17 cellular contexts compared by ENCODE assay signal in the genomic region with DNA sequence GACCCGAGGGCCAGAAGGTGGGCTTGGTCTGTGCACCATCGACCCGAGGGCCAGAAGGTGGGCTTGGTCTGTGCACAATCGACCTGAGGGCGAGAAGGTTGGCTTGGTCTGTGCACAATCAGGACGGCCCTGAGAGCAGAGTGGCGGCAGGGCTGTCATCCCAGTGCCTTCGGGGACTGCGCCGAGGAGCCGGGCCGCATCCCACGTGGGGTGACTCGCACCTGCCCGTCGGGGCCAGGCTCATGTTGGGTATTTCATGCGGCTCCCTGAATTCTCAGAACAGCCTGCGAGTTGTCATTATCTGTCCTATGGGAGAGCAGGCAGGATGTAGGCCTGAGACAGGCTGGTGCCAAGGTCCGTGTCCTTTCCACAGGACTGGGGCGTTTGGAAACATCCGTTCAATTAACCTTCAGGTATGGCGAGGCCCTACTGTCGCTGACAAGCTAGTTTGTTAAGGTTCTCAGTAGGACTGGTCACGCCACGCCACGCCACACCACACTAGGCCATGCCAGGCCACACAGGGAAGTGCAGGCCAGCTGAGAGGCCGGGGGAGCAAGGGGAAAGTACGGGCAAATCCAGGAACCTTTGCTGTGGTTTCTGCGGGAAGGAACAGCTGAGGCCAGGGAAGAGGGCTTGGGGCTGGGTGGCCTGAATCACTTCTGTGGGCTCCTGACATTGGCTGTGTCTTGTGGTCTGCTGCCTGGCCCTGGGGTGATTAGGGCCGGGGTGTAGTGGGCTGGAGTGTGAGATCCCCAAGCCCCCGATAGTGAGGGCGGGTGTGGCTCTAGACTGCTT.
A peak's percentile ranks its signal among the peaks of the same experiment; 100 is the strongest.
DNase-seq lines count a peak whose midpoint lies in the region; ATAC-seq and TF ChIP-seq lines count a peak whose summit lies in the region.
"Had no signal": no experiment of that assay in that cellular context is flagged by ENCODE, and none has a peak within 500 bp of the region (broad histone marks: within the 10 kb centered on the region; RNA-seq: fewer than 3 reads in every experiment).

No MANE protein-coding gene starts in this region.

- peaks cover 49% of the 10 kb centered on the region for H3K4me1 Mint-ChIP-seq in activated naive CD4-positive, alpha-beta T cell treated with anti-CD3 and anti-CD28 coated beads, Interleukin-2, amount 10 ng/mL, durations not matched to agents 7 days and 5 days
- H3K4me1 Mint-ChIP-seq in T-helper 17 cell (peaks cover 15% of the 10 kb centered on the region), type B pancreatic cell (ENCODE audit: unreplicated experiment) (peaks cover 26% of the 10 kb centered on the region)

- CTCF ChIA-PET in activated naive CD4-positive, alpha-beta T cell treated with anti-CD3 and anti-CD28 coated beads, Interleukin-2, amount 10 ng/mL, durations not matched to agents 7 days and 5 days (lab: Charles Lee) = interaction anchor here (6.5 kb wide), 1 partner anchor 45 kb away, joined by 85 read pairs; no protein-coding TSS in a partner anchor

- H3K27ac Mint-ChIP-seq in activated naive CD4-positive, alpha-beta T cell treated with anti-CD3 and anti-CD28 coated beads, Interleukin-2, amount 10 ng/mL, durations not matched to agents 7 days and 5 days = peak overlapping the region; percentile 61
- H3K27ac Mint-ChIP-seq in T-helper 17 cell (peak overlapping the region; percentile 94), type B pancreatic cell (peak overlapping the region; percentile 51)

- no peaks in the 10 kb centered on the region for H3K27me3 Mint-ChIP-seq in activated naive CD4-positive, alpha-beta T cell treated with anti-CD3 and anti-CD28 coated beads, Interleukin-2, amount 10 ng/mL, durations not matched to agents 7 days and 5 days
- no peaks in the 10 kb centered on the region for H3K27me3 Mint-ChIP-seq in T-helper 17 cell
- H3K27me3 Mint-ChIP-seq in type B pancreatic cell = no peaks in the 10 kb centered on the region

- ATAC-seq in T-helper 17 cell (no peak), left colon (peak; percentile 10), HG02840 (IDR thresholded peaks at IDR 0.05; ENCODE audit: low FRiP score, unreplicated experiment) (no peak), GM19351 (IDR thresholded peaks at IDR 0.05; ENCODE audit: unreplicated experiment) (no peak)

- no peaks in the 10 kb centered on the region for H3K9me3 Mint-ChIP-seq in activated naive CD4-positive, alpha-beta T cell treated with anti-CD3 and anti-CD28 coated beads, Interleukin-2, amount 10 ng/mL, durations not matched to agents 7 days and 5 days
- no peaks in the 10 kb centered on the region for H3K9me3 Mint-ChIP-seq in type B pancreatic cell

- no peak for TF ChIP-seq CTCF in type B pancreatic cell (conservative IDR thresholded peaks at IDR 0.05)

- no peak for DNase-seq in activated naive CD4-positive, alpha-beta T cell treated with anti-CD3 and anti-CD28 coated beads, Interleukin-2, amount 10 ng/mL, durations not matched to agents 7 days and 5 days
- no peak for DNase-seq in activated naive CD4-positive, alpha-beta T cell treated with anti-CD3 and anti-CD28 coated beads, Interleukin-2, amount 50 U/mL, for 16 hours
- DNase-seq in T-helper 17 cell (no peak), left colon (no peak), type B pancreatic cell (ENCODE audit: extremely low spot score, unreplicated experiment) (no peak)
- no peak for DNase-seq in activated CD8-positive, alpha-beta memory T cell treated with anti-CD3 and anti-CD28 coated beads, Interleukin-2, amount 50 U/mL, for 48 hours
- DNase-seq: activated T-cell treated with anti-CD3 and anti-CD28 coated beads for 4 hours; foreskin melanocyte; NCI-H1092 treated with DMSO at 0.1 percent for 48 hours; NCI-H2171; stimulated activated CD4-positive, alpha-beta T cell treated with anti-CD3 and anti-CD28 coated beads, Interleukin-4, amount 100 ng/mL, for 1 hour; stimulated activated CD8-positive, alpha-beta memory T cell treated with anti-CD3 and anti-CD28 coated beads, Interleukin-4, amount 100 ng/mL, for 48 hours had no signal

- intact Hi-C loops in left colon (cut with DNase I, micrococcal nuclease) = no loop called here

- H3K9me3 ChIP-seq in T-helper 17 cell (ENCODE audit: control insufficient read depth, low read length, poor library complexity, severe bottlenecking) = no peaks in the 10 kb centered on the region
- H3K9me3 ChIP-seq: neutrophil, right atrium auricular region, thoracic aorta had no signal

- H3K4me3 Mint-ChIP-seq in activated naive CD4-positive, alpha-beta T cell treated with anti-CD3 and anti-CD28 coated beads, Interleukin-2, amount 10 ng/mL, durations not matched to agents 7 days and 5 days = no peak overlapping the region
- H3K4me3 Mint-ChIP-seq in T-helper 17 cell = no peak overlapping the region
- no peak overlapping the region for H3K4me3 Mint-ChIP-seq in type B pancreatic cell

- peaks cover 20% of the 10 kb centered on the region for H3K36me3 Mint-ChIP-seq in activated naive CD4-positive, alpha-beta T cell treated with anti-CD3 and anti-CD28 coated beads, Interleukin-2, amount 10 ng/mL, durations not matched to agents 7 days and 5 days
- H3K36me3 Mint-ChIP-seq in T-helper 17 cell (ENCODE audit: low read depth) (no peaks in the 10 kb centered on the region), type B pancreatic cell (no peaks in the 10 kb centered on the region)
